Comparison of ENCODE assay signal across 8 cellular contexts in the genomic region with DNA sequence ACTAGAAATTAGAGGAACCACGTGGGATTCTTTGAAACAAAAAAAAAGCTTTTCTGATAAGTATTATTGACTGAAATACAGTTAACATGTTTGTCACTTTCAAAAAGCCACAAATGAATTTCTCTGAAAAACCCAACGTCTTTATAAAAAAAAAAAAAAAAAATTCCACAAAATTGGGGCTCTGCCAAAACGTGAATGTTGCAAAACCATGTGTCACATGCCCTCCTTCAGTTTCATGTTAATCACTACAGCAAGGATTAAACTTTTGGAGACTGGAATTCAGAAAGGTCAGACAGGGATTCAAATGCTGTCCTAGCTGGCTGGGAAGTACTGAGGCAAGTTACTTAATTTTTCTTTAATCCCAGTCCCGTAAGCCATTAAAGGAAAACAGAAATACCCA.
DNase-seq lines count a peak whose midpoint lies in the region; ATAC-seq and TF ChIP-seq lines count a peak whose summit lies in the region.

No MANE protein-coding gene starts in this region.

- H3K27ac ChIP-seq in left ventricle myocardium inferior (replicated peaks) (peak overlapping the region; percentile 79), tibial artery (peak overlapping the region; percentile 36 to 55)

- peaks cover 100% of the 10 kb centered on the region for H3K4me1 ChIP-seq in left ventricle myocardium inferior
- H3K4me1 ChIP-seq in tibial artery = peaks cover 0 to 99% (median 78%) of the 10 kb centered on the region in 4 donors

- no peak for DNase-seq in activated T-cell treated with anti-CD3 and anti-CD28 coated beads, Interleukin-2, amount 50 U/mL, for 24 hours
- no peak for DNase-seq in activated T-cell treated with anti-CD3 and anti-CD28 coated beads for 4 hours
- DNase-seq in activated naive CD8-positive, alpha-beta T cell treated with anti-CD3 and anti-CD28 coated beads, Interleukin-2, amount 10 ng/mL, durations not matched to agents 7 days and 5 days = no peak
- DNase-seq in left ventricle myocardium inferior = no peak
- DNase-seq in tibial artery = no peak
- DNase-seq in NK-92 treated with Interleukin-12 subunit alpha and Interleukin-12 subunit beta, amount 100 ng/mL, for 24 hours (lab: John Stamatoyannopoulos, UW) = no peak
- DNase-seq in nephron progenitor cell = no peak

- no peak overlapping the region for H3K4me3 ChIP-seq in left ventricle myocardium inferior
- no peak overlapping the region for H3K4me3 ChIP-seq in tibial artery

- peaks cover 42% of the 10 kb centered on the region for H3K36me3 Mint-ChIP-seq in activated T-cell treated with anti-CD3 and anti-CD28 coated beads, Interleukin-2, amount 50 U/mL, for 24 hours (ENCODE audit: low read depth)
- no peaks in the 10 kb centered on the region for H3K36me3 Mint-ChIP-seq in activated naive CD8-positive, alpha-beta T cell treated with anti-CD3 and anti-CD28 coated beads, Interleukin-2, amount 10 ng/mL, durations not matched to agents 7 days and 5 days
- no peaks in the 10 kb centered on the region for H3K36me3 Mint-ChIP-seq in nephron progenitor cell (ENCODE audit: low read depth)

- H3K4me3 Mint-ChIP-seq in activated T-cell treated with anti-CD3 and anti-CD28 coated beads, Interleukin-2, amount 50 U/mL, for 24 hours = peak overlapping the region; percentile 60
- H3K4me3 Mint-ChIP-seq in activated naive CD8-positive, alpha-beta T cell treated with anti-CD3 and anti-CD28 coated beads, Interleukin-2, amount 10 ng/mL, durations not matched to agents 7 days and 5 days = peak overlapping the region; percentile 76
- H3K4me3 Mint-ChIP-seq in nephron progenitor cell = no peak overlapping the region

- H3K36me3 ChIP-seq in left ventricle myocardium inferior (no peaks in the 10 kb centered on the region), tibial artery (peaks cover 0 to 3% (median 0%) of the 10 kb centered on the region in 3 donors)

- peak; percentile 3 for ATAC-seq in activated naive CD8-positive, alpha-beta T cell treated with anti-CD3 and anti-CD28 coated beads, Interleukin-2, amount 10 ng/mL, durations not matched to agents 7 days and 5 days (ENCODE audit: low read depth)
- no peak for ATAC-seq in GM18498 (IDR thresholded peaks at IDR 0.05; ENCODE audit: unreplicated experiment)

- TF ChIP-seq CTCF in left ventricle myocardium inferior (IDR thresholded peaks at IDR 0.05; ENCODE audit: borderline replicate concordance) (no peak), tibial artery (IDR thresholded peaks at IDR 0.05) (peak in 1 of 2 experiments; percentile 9), nephron progenitor cell (IDR thresholded peaks at IDR 0.05) (no peak)

- H3K27ac Mint-ChIP-seq in activated T-cell treated with anti-CD3 and anti-CD28 coated beads, Interleukin-2, amount 50 U/mL, for 24 hours = peak overlapping the region; percentile 98
- peak overlapping the region; percentile 94 for H3K27ac Mint-ChIP-seq in activated naive CD8-positive, alpha-beta T cell treated with anti-CD3 and anti-CD28 coated beads, Interleukin-2, amount 10 ng/mL, durations not matched to agents 7 days and 5 days
- H3K27ac Mint-ChIP-seq in nephron progenitor cell = no peak overlapping the region

- no peaks in the 10 kb centered on the region for H3K9me3 Mint-ChIP-seq in activated T-cell treated with anti-CD3 and anti-CD28 coated beads, Interleukin-2, amount 50 U/mL, for 24 hours
- H3K9me3 Mint-ChIP-seq in activated naive CD8-positive, alpha-beta T cell treated with anti-CD3 and anti-CD28 coated beads, Interleukin-2, amount 10 ng/mL, durations not matched to agents 7 days and 5 days = no peaks in the 10 kb centered on the region
- H3K9me3 Mint-ChIP-seq in nephron progenitor cell = no peaks in the 10 kb centered on the region

- intact Hi-C loops in left ventricle myocardium inferior (cut with micrococcal nuclease) (no loop called here), tibial artery (cut with DNase I; ENCODE audit: low total_unique reads) (no loop called here)

- H3K9me3 ChIP-seq in left ventricle myocardium inferior (replicated peaks) = no peaks in the 10 kb centered on the region
- H3K9me3 ChIP-seq in tibial artery = no peaks in the 10 kb centered on the region

- POLR2A ChIA-PET in activated naive CD8-positive, alpha-beta T cell treated with anti-CD3 and anti-CD28 coated beads, Interleukin-2, amount 10 ng/mL, durations not matched to agents 7 days and 5 days (lab: Charles Lee) = interaction anchor here (0.6 to 2.5 kb wide), 8 partner anchors 10 to 130 kb away, joined by 3 to 9 read pairs (median 4); no protein-coding TSS in a partner anchor

- no peaks in the 10 kb centered on the region for H3K27me3 Mint-ChIP-seq in activated T-cell treated with anti-CD3 and anti-CD28 coated beads, Interleukin-2, amount 50 U/mL, for 24 hours
- H3K27me3 Mint-ChIP-seq in activated naive CD8-positive, alpha-beta T cell treated with anti-CD3 and anti-CD28 coated beads, Interleukin-2, amount 10 ng/mL, durations not matched to agents 7 days and 5 days = no peaks in the 10 kb centered on the region
- peaks cover 7% of the 10 kb centered on the region for H3K27me3 Mint-ChIP-seq in nephron progenitor cell (ENCODE audit: low read depth, poor library complexity)

- H3K4me1 Mint-ChIP-seq in activated T-cell treated with anti-CD3 and anti-CD28 coated beads, Interleukin-2, amount 50 U/mL, for 24 hours (ENCODE audit: low read depth) = peaks cover 96% of the 10 kb centered on the region
- peaks cover 58% of the 10 kb centered on the region for H3K4me1 Mint-ChIP-seq in activated naive CD8-positive, alpha-beta T cell treated with anti-CD3 and anti-CD28 coated beads, Interleukin-2, amount 10 ng/mL, durations not matched to agents 7 days and 5 days
- peaks cover 42% of the 10 kb centered on the region for H3K4me1 Mint-ChIP-seq in nephron progenitor cell

- H3K27me3 ChIP-seq in left ventricle myocardium inferior (ENCODE audit: low read depth) (no peaks in the 10 kb centered on the region), tibial artery (no peaks in the 10 kb centered on the region)
